1 cellular context compared by ENCODE assay signal in the genomic region with DNA sequence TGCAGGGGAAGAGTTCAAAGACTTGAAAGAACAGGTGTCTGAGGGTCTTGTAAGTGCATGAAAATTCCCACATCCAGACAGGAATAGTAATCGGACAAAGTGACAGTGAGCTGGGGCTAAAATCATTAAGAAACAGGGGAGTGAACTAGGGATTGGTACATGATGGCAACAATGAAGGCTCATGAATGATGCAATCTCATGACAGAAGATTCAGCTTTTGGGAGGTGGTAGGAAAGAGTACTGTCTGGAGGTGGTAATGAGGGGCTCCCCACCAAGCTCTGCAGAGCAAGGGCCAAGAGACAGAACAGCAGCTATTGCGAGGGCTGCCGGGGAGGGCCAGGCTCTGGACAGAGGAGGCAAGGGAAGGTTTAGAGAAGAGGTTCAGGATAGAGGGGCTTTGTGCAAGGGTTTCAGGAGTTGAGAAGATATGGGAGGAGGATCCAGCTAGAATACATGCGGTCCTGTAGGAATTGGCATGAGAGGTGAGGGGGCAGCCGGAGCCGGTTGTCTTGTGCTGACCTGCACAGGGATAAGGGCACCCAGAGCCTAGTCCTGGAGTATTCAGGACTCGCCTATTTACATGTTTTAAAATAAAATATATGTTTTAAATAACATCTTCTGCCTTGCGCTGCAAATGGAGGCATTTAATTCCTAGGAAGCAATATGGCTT.
TF ChIP-seq lines count a peak whose summit lies in the region.

No MANE protein-coding gene starts in this region.

TF ChIP-seq in IMR-90, 13 proteins besides CTCF, POLR2A, EP300 and RAD21:
- peak; percentile 71 for TF ChIP-seq CEBPB (IDR thresholded peaks at IDR 0.05; ENCODE audit: low read depth, low read length)
- TF ChIP-seq FOS (IDR thresholded peaks at IDR 0.05; ENCODE audit: low read depth, low read length): no peak
